In genomic region chr1:32949519-32949918, GRCh38 we compare ENCODE assay signal across 20 cellular contexts. TPM values are rescaled to one million over a fixed set of nuclear protein-coding genes. Genes with fewer than 3 reads are reported as not detected.
DNase-seq lines count a peak whose midpoint lies in the region; ATAC-seq, FAIRE-seq and TF ChIP-seq lines count a peak whose summit lies in the region.
"Had no signal": no experiment of that assay in that cellular context is flagged by ENCODE, and none has a peak within 500 bp of the region (broad histone marks: within the 10 kb centered on the region; RNA-seq: fewer than 3 reads in every experiment).

No MANE protein-coding gene starts in this region.

- TF ChIP-seq CTCF in HCT116 (IDR thresholded peaks at IDR 0.05 in 2 of 3, conservative IDR thresholded peaks at IDR 0.05 in 1 of 3; ENCODE audit: borderline replicate concordance in 1 of 3, insufficient read depth in 1 of 3, low read depth in 2 of 3, low read length in 2 of 3) (no peak), Peyer's patch (IDR thresholded peaks at IDR 0.05) (no peak), kidney (IDR thresholded peaks at IDR 0.05; ENCODE audit: borderline replicate concordance, extremely low read depth, insufficient read depth) (no peak), stomach (IDR thresholded peaks at IDR 0.05) (no peak), foreskin fibroblast (IDR thresholded peaks at IDR 0.05; ENCODE audit: low read depth, low read length) (no peak)

- no peak for TF ChIP-seq RAD21 in HCT116 (IDR thresholded peaks at IDR 0.05; ENCODE audit: low read depth)

- H3K79me2 ChIP-seq in HCT116 (ENCODE audit: insufficient read depth, low read length), result peaks cover 30% of the 10 kb centered on the region

- no peak for TF ChIP-seq EP300 in stomach (IDR thresholded peaks at IDR 0.05)

- peaks cover 2 to 16% of the 10 kb centered on the region in 2 experiments; a peak in 2 of 4 replicates for H3K36me3 ChIP-seq in HCT116 (ENCODE audit: control insufficient read depth in 1 of 2, insufficient read depth in 2 of 2, low read length in 2 of 2)
- H3K36me3 ChIP-seq in Peyer's patch, result peaks cover 0 to 39% (median 3%) of the 10 kb centered on the region in 3 donors
- H3K36me3 ChIP-seq in kidney (ENCODE audit: control insufficient read depth in 1 of 2, insufficient read depth in 2 of 2, low read length in 2 of 2), result peaks cover 16 to 20% of the 10 kb centered on the region in 2 donors
- H3K36me3 ChIP-seq in stomach, result peaks cover 15 to 42% (median 37%) of the 10 kb centered on the region in 4 donors
- H3K36me3 ChIP-seq: neural progenitor cell had no signal

- RAD21 ChIA-PET in HCT116 (lab: Charles Lee; ENCODE audit: low non-redundant PET in 1 of 2, low total read pairs in 2 of 2, uncharacterized antibody in 2 of 2, unreplicated experiment in 2 of 2), result no interaction called here

- no peak overlapping the region for H3K27ac ChIP-seq in HCT116 (ENCODE audit: low read depth, low read length)
- H3K27ac ChIP-seq in Peyer's patch, result peak overlapping the region in 3 of 4 donors; percentile 37 to 81 (median 63)
- H3K27ac ChIP-seq in kidney (ENCODE audit: low read depth in 2 of 2, low read length in 2 of 2), result peak overlapping the region; percentile 75 to 86
- peak overlapping the region; percentile 63 to 77 (median 71) for H3K27ac ChIP-seq in stomach
- H3K27ac ChIP-seq: BLaER1, GM23248, heart right ventricle, HL-60, neural progenitor cell had no signal

- H3K4me1 ChIP-seq in HCT116 (ENCODE audit: control insufficient read depth in 1 of 2, insufficient read depth in 2 of 2, low read length in 2 of 2) (peaks cover 29 to 39% of the 10 kb centered on the region in 2 experiments), Peyer's patch (peaks cover 0 to 26% (median 3%) of the 10 kb centered on the region in 4 donors), kidney (ENCODE audit: control insufficient read depth in 1 of 2, insufficient read depth in 1 of 2, low read depth in 1 of 2, low read length in 2 of 2) (peaks cover 8 to 16% of the 10 kb centered on the region in 2 donors), stomach (peaks cover 15 to 45% (median 27%) of the 10 kb centered on the region in 4 donors)
- H3K4me1 ChIP-seq: neural progenitor cell had no signal

- POLR2A ChIA-PET in HCT116 (lab: Charles Lee), result interaction anchor here (1.1 kb wide), 1 partner anchor 15 kb away, joined by 3 read pairs; the partner anchor contains the start of gene RNF19B

- ATAC-seq in HCT116, result no peak
- ATAC-seq in GM21619 (IDR thresholded peaks at IDR 0.05; ENCODE audit: unreplicated experiment), result no peak
- ATAC-seq: activated naive CD4-positive, alpha-beta T cell treated with anti-CD3 and anti-CD28 coated beads, Interleukin-2, amount 50 U/mL, for 72 hours; activated T-cell treated with anti-CD3 and anti-CD28 coated beads, Interleukin-2, amount 50 U/mL, for 4 hours had no signal

- 27 to 65% (median 41%) methylated on average over 5 of the region's 5 CpGs for WGBS in stomach, 5 donors

- peak overlapping the region; percentile 63 for H3K4me2 ChIP-seq in HCT116 (ENCODE audit: low read length)
- H3K4me2 ChIP-seq: BLaER1, neural progenitor cell had no signal

- intact Hi-C loops in HCT116 (cut with micrococcal nuclease) (no loop called here), kidney (cut with DNase I) (no loop called here), stomach (cut with DNase I; ENCODE audit: low total_unique reads) (no loop called here)

- no peaks in the 10 kb centered on the region for H4K20me1 ChIP-seq in HCT116 (ENCODE audit: insufficient read depth)

- H3K4me3 ChIP-seq in HCT116 (replicated peaks in 1 of 2; ENCODE audit: low read depth in 1 of 2, low read length in 2 of 2) (no peak overlapping the region), Peyer's patch (no peak overlapping the region), kidney (ENCODE audit: low read length in 2 of 2) (no peak overlapping the region), stomach (peak overlapping the region in 1 of 4 donors; percentile 2), foreskin fibroblast (ENCODE audit: low read depth in 1 of 2, low read length in 2 of 2) (no peak overlapping the region)
- H3K4me3 ChIP-seq: BLaER1, GM23248, heart right ventricle, neural progenitor cell had no signal

- H3K9me2 ChIP-seq in HCT116 (ENCODE audit: insufficient read depth), result no peaks in the 10 kb centered on the region

- H3K9ac ChIP-seq in HCT116 (ENCODE audit: low read length), result peak overlapping the region; percentile 13; the same call in 1 of the 2 replicates
- peak overlapping the region in 1 of 2 donors; percentile 3 for H3K9ac ChIP-seq in kidney (ENCODE audit: low read length in 2 of 2)
- H3K9ac ChIP-seq: BLaER1, GM23248, neural progenitor cell had no signal

- H3K27me3 ChIP-seq in HCT116 (ENCODE audit: insufficient read depth, low read length) (no peaks in the 10 kb centered on the region), Peyer's patch (no peaks in the 10 kb centered on the region), stomach (no peaks in the 10 kb centered on the region)
- H3K27me3 ChIP-seq: BLaER1, heart right ventricle, neural progenitor cell had no signal

- FAIRE-seq in kidney (lab: Jason Lieb, UNC), result no peak
- FAIRE-seq: bronchial epithelial cell had no signal

- H2AFZ ChIP-seq in HCT116 (ENCODE audit: low read depth, low read length, poor library complexity, severe bottlenecking), result no peak overlapping the region
- H2AFZ ChIP-seq: GM23248, neural progenitor cell had no signal

- CTCF ChIA-PET in HCT116 (lab: Charles Lee), result no interaction called here

- TF ChIP-seq POLR2A in HCT116 (IDR thresholded peaks at IDR 0.05; ENCODE audit: borderline replicate concordance, extremely low read depth, insufficient read depth, insufficient read length) (no peak), Peyer's patch (IDR thresholded peaks at IDR 0.05) (no peak), stomach (IDR thresholded peaks at IDR 0.05) (no peak)

- no TSS peak for BruUV-seq in HCT116 (replicated peaks; lab: Mats Ljungman, UMichigan)

- H3K9me3 ChIP-seq in HCT116 (ENCODE audit: control insufficient read depth in 1 of 2, insufficient read depth in 1 of 2, low read depth in 1 of 2, low read length in 2 of 2) (no peaks in the 10 kb centered on the region), Peyer's patch (no peaks in the 10 kb centered on the region), kidney (ENCODE audit: control insufficient read depth in 1 of 2, low read length in 2 of 2) (no peaks in the 10 kb centered on the region), stomach (no peaks in the 10 kb centered on the region)
- H3K9me3 ChIP-seq: BLaER1, heart right ventricle had no signal

- DNase-seq in HCT116 (ENCODE audit: low read depth, low spot score), result no peak
- DNase-seq in Peyer's patch, result no peak
- DNase-seq in kidney, result no peak
- DNase-seq in stomach, result peak; percentile 44
- no peak for DNase-seq in effector CD8-positive, alpha-beta T cell (lab: John Stamatoyannopoulos, UW)
- DNase-seq in foreskin fibroblast, result no peak
- DNase-seq: activated T-cell treated with anti-CD3 and anti-CD28 coated beads, Interleukin-2, amount 50 U/mL, for 4 hours; heart right ventricle; MV-4-11; NCI-H2029; NCI-H510A treated with DMSO at 0.1 percent for 48 hours; stimulated activated CD4-positive, alpha-beta T cell treated with anti-CD3 and anti-CD28 coated beads, Interleukin-1b, Interleukin-23, amount 100 ng/mL, for 48 hours had no signal

TF ChIP-seq in HCT116, 20 proteins besides CTCF, POLR2A, EP300 and RAD21 (continues in another document):
- no peak for TF ChIP-seq EGR1 (IDR thresholded peaks at IDR 0.05; ENCODE audit: low read depth)
- TF ChIP-seq JUND (IDR thresholded peaks at IDR 0.05), result no peak
- TF ChIP-seq MAX (IDR thresholded peaks at IDR 0.05), result no peak
- no peak for TF ChIP-seq ZFX (IDR thresholded peaks at IDR 0.05)
- TF ChIP-seq EZH2 (IDR thresholded peaks at IDR 0.05), result no peak
- no peak for TF ChIP-seq REST (IDR thresholded peaks at IDR 0.05; ENCODE audit: low read depth)
- TF ChIP-seq SIN3A (IDR thresholded peaks at IDR 0.05; ENCODE audit: low read depth), result no peak
- TF ChIP-seq ZNF274 (IDR thresholded peaks at IDR 0.05; ENCODE audit: low read depth, low read length), result no peak

RNA-seq across cellular contexts. Expression of gene RNF19B, which starts 15.1 kb away (rescaled TPM):
- 22.5 TPM for total RNA-seq in HCT116 (2021; ENCODE audit: unreplicated experiment)
- 24.1 and 32.5 TPM in 2 replicates for polyA plus RNA-seq in HCT116 (2012)
- total RNA-seq in Peyer's patch, result 10 to 100 TPM; 28.1 to 62.1 (median 54.6) TPM
- 30.8 TPM for total RNA-seq in kidney
- 17.3 TPM for polyA plus RNA-seq in kidney (ENCODE audit: insufficient read depth, low read depth, low replicate concordance)
- 10 to 100 TPM in 3 of 5 donors, 1 to 10 TPM in 1, under 1 TPM in 1; 0.58 to 29.5 (median 10.3) TPM for total RNA-seq in stomach
- 10 to 100 TPM in 1 of 3 donors, 1 to 10 TPM in 2; 9.1 to 10.4 (median 9.1) TPM for polyA plus RNA-seq in stomach

RNA-seq across cellular contexts. Expression of gene TMEM54, which starts 48.3 kb away (rescaled TPM):
- total RNA-seq in HCT116 (2021; ENCODE audit: unreplicated experiment), result 121 TPM
- 169 and 189 TPM in 2 replicates for polyA plus RNA-seq in HCT116 (2012)
- 100 to 1,000 TPM; 228 to 892 (median 538) TPM for total RNA-seq in Peyer's patch
- total RNA-seq in kidney, result 45.9 TPM
- polyA plus RNA-seq in kidney (ENCODE audit: insufficient read depth, low read depth, low replicate concordance), result 55.2 TPM
- 100 to 1,000 TPM in 3 of 5 donors, 10 to 100 TPM in 2; 34.9 to 408 (median 195) TPM for total RNA-seq in stomach
- polyA plus RNA-seq in stomach, result 100 to 1,000 TPM; 104 to 249 (median 122) TPM
- polyA plus RNA-seq: IgD-negative memory B cell had no signal
